ENCODE assay signal across 24 cellular contexts in the genomic region with DNA sequence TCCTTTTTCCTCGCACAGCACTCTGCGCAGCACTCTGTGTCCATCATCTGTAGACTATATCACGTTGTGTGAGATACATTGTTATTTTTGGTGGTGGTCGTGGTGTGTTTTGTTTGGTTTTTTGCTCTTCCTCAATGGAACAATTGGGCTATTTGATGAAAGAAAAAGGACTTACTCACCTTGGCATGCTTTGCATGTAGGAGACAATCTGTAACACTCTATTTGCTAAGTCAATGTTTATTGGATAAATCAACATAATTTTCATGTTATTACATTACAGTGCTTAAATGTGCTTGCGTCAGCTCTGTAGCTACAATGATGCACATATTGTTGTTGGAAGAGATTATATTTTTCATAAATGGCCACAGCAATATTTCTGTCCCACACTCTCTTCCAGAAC.
"Had no signal": no experiment of that assay in that cellular context is flagged by ENCODE, and none has a peak within 500 bp of the region (broad histone marks: within the 10 kb centered on the region; RNA-seq: fewer than 3 reads in every experiment).

No MANE protein-coding gene starts in this region.

- H3K27me3 Mint-ChIP-seq: naive B cell had no signal

- H3K9me3 ChIP-seq: esophagus muscularis mucosa, gastrocnemius medialis, pancreas, psoas muscle, spleen, thoracic aorta, vagina had no signal

- H3K4me3 ChIP-seq: esophagus muscularis mucosa, gastrocnemius medialis, pancreas, psoas muscle, spleen, thoracic aorta, vagina had no signal

- H3K27ac Mint-ChIP-seq: mesothelial cell of epicardium had no signal

- H3K4me1 Mint-ChIP-seq: naive B cell had no signal

- H3K36me3 ChIP-seq: esophagus muscularis mucosa, gastrocnemius medialis, pancreas, spleen, thoracic aorta, vagina had no signal

- H3K27ac ChIP-seq: esophagus muscularis mucosa, pancreas, psoas muscle, spleen, thoracic aorta, vagina had no signal

- H3K4me1 ChIP-seq: pancreas, spleen had no signal

- DNase-seq: activated CD4-positive, alpha-beta T cell treated with anti-CD3 and anti-CD28 coated beads for 4 hours; activated CD4-positive, alpha-beta T cell treated with anti-CD3 and anti-CD28 coated beads, Interleukin-2, amount 50 U/mL, for 48 hours; activated CD8-positive, alpha-beta memory T cell treated with anti-CD3 and anti-CD28 coated beads for 24 hours; activated gamma-delta T cell treated with Interleukin-2 at 50 U/mL for 16 hours; activated naive CD4-positive, alpha-beta T cell treated with anti-CD3 and anti-CD28 coated beads, Interleukin-2, amount 50 U/mL, for 16 hours; amniotic stem cell; caudate nucleus; dermis blood vessel endothelial cell; effector CD4-positive, alpha-beta T cell; gastrocnemius medialis; glutamatergic neuron; kidney; left colon; mammary epithelial cell; naive B cell; pancreas; psoas muscle; spleen; stimulated activated naive CD4-positive, alpha-beta T cell; trophoblast cell had no signal

- H3K36me3 Mint-ChIP-seq: mesothelial cell of epicardium had no signal

- H3K4me3 Mint-ChIP-seq: mesothelial cell of epicardium had no signal

- H3K9me3 Mint-ChIP-seq: mesothelial cell of epicardium had no signal

- H3K27me3 ChIP-seq: esophagus muscularis mucosa, gastrocnemius medialis, pancreas, spleen, vagina had no signal
